ENCODE assay signal across 8 cellular contexts in genomic region chr13:33228645-33229445, GRCh38. TPM values are rescaled to one million over a fixed set of nuclear protein-coding genes. Genes with fewer than 3 reads are reported as not detected.
A peak's percentile ranks its signal among the peaks of the same experiment; 100 is the strongest.
DNase-seq lines count a peak whose midpoint lies in the region; ATAC-seq, FAIRE-seq and TF ChIP-seq lines count a peak whose summit lies in the region.

No MANE protein-coding gene starts in this region.

- DNase-seq in GM03348 (ENCODE audit: low spot score) = peak; percentile 45
- peak; percentile 21 for DNase-seq in NCI-H460 (ENCODE audit: extremely low read depth, low read depth)
- peak; percentile 63 for DNase-seq in brain microvascular endothelial cell

- H3K36me3 ChIP-seq in brain microvascular endothelial cell (replicated peaks) (peaks cover 18% of the 10 kb centered on the region), stomach smooth muscle (ENCODE audit: control insufficient read depth in 2 of 2, insufficient read depth in 2 of 2, low read length in 2 of 2) (peaks cover 2 to 3% of the 10 kb centered on the region in 2 donors)

- peaks cover 9% of the 10 kb centered on the region for H3K4me1 ChIP-seq in stomach smooth muscle (ENCODE audit: control insufficient read depth, insufficient read depth, low read length)

- ATAC-seq in HG02798 (IDR thresholded peaks at IDR 0.05; ENCODE audit: poor library complexity, unreplicated experiment) (peak; percentile 81), GM21619 (IDR thresholded peaks at IDR 0.05; ENCODE audit: unreplicated experiment) (no peak)

- peaks cover 0 to 4% of the 10 kb centered on the region in 2 donors for H3K9me3 ChIP-seq in stomach smooth muscle (ENCODE audit: control insufficient read depth in 2 of 2, low read length in 2 of 2)

- peak overlapping the region; percentile 13 for H3K4me3 ChIP-seq in brain microvascular endothelial cell (ENCODE audit: low read depth, low read length)
- H3K4me3 ChIP-seq in stomach smooth muscle (ENCODE audit: low read length in 2 of 2) = peak overlapping the region; percentile 17 to 20

- FAIRE-seq in A204.1 (lab: Jason Lieb, UNC) (peak; percentile 77), islet of Langerhans (lab: Jason Lieb, UNC) (peak; percentile 96)

- peak overlapping the region in 1 of 2 donors; percentile 18 for H3K9ac ChIP-seq in stomach smooth muscle (ENCODE audit: low read length in 2 of 2)

- TF ChIP-seq CTCF in brain microvascular endothelial cell (IDR thresholded peaks at IDR 0.05; ENCODE audit: low read depth, low read length, missing control alignments) = peak; percentile 82

- in situ Hi-C loops in brain microvascular endothelial cell (cut with HindIII; ENCODE audit: low pct_ligation_motif_present, low sequenced_read_pairs) = no loop called here

- peak overlapping the region; percentile 84 for H3K27ac ChIP-seq in brain microvascular endothelial cell
- peak overlapping the region; percentile 46 for H3K27ac ChIP-seq in stomach smooth muscle (ENCODE audit: low read length)

- H3K27me3 ChIP-seq in brain microvascular endothelial cell (replicated peaks) (no peaks in the 10 kb centered on the region), stomach smooth muscle (ENCODE audit: control insufficient read depth in 1 of 2, insufficient read depth in 2 of 2, low read length in 2 of 2) (no peaks in the 10 kb centered on the region)

RNA-seq across cellular contexts. Expression of gene STARD13, which starts 56.7 kb away (rescaled TPM):
- total RNA-seq in NCI-H460 (2014; rRNA removed; shearing (Covaris generic)) = 2.5 and 3.8 TPM in 2 replicates
- polyA plus RNA-seq in NCI-H460 (2014; cell fraction: nucleus; rRNA removed) = 1.0 and 1.9 TPM in 2 replicates
